8 cellular contexts compared by ENCODE assay signal in genomic region chr7:130894146-130895005, GRCh38.
DNase-seq lines count a peak whose midpoint lies in the region; FAIRE-seq and TF ChIP-seq lines count a peak whose summit lies in the region.

No MANE protein-coding gene starts in this region.

- FAIRE-seq in D721Med (lab: Jason Lieb, UNC) = no peak
- FAIRE-seq in small intestine (lab: Jason Lieb, UNC) = no peak

- no peaks in the 10 kb centered on the region for H3K27me3 Mint-ChIP-seq in activated T-helper 2 cell treated with anti-CD3 and anti-CD28 coated beads, Interferon-gamma antibody, Interleukin-2, Interleukin-4, amounts not matched to agents 10 μg/mL and 5 μg/mL and 100 μg/mL, durations not matched to agents 14 hours and 24 hours and 36 hours (ENCODE audit: low read depth)

- peak overlapping the region; percentile 38 for H3K4me3 Mint-ChIP-seq in activated T-helper 2 cell treated with anti-CD3 and anti-CD28 coated beads, Interferon-gamma antibody, Interleukin-2, Interleukin-4, amounts not matched to agents 10 μg/mL and 5 μg/mL and 100 μg/mL, durations not matched to agents 14 hours and 24 hours and 36 hours (ENCODE audit: low read depth)

- H3K27ac Mint-ChIP-seq in activated T-helper 2 cell treated with anti-CD3 and anti-CD28 coated beads, Interferon-gamma antibody, Interleukin-2, Interleukin-4, amounts not matched to agents 10 μg/mL and 5 μg/mL and 100 μg/mL, durations not matched to agents 14 hours and 24 hours and 36 hours = peak overlapping the region; percentile 86

- TF ChIP-seq EP300 in stomach (IDR thresholded peaks at IDR 0.05) = no peak

- H3K4me1 ChIP-seq in stomach (peaks cover 53 to 95% (median 80%) of the 10 kb centered on the region in 4 donors), small intestine (ENCODE audit: control insufficient read depth in 2 of 2, insufficient read depth in 1 of 2, low read depth in 1 of 2, low read length in 1 of 2) (peaks cover 4 to 5% of the 10 kb centered on the region in 2 donors)

- H3K9me3 ChIP-seq in stomach (no peaks in the 10 kb centered on the region), small intestine (ENCODE audit: control insufficient read depth, low read depth) (no peaks in the 10 kb centered on the region)

- no peaks in the 10 kb centered on the region for H3K9me3 Mint-ChIP-seq in activated T-helper 2 cell treated with anti-CD3 and anti-CD28 coated beads, Interferon-gamma antibody, Interleukin-2, Interleukin-4, amounts not matched to agents 10 μg/mL and 5 μg/mL and 100 μg/mL, durations not matched to agents 14 hours and 24 hours and 36 hours

- no peak for TF ChIP-seq POLR2A in stomach (IDR thresholded peaks at IDR 0.05)

- intact Hi-C loops in activated T-helper 2 cell treated with anti-CD3 and anti-CD28 coated beads, Interferon-gamma antibody, Interleukin-2, Interleukin-4, amounts not matched to agents 10 μg/mL and 5 μg/mL and 100 μg/mL, durations not matched to agents 14 hours and 24 hours and 36 hours (cut with micrococcal nuclease) = loop anchor here (10.0 kb wide), 1 partner anchor 610 kb away; no protein-coding TSS in a partner anchor
- intact Hi-C loops in stomach (cut with DNase I; ENCODE audit: low total_unique reads) = loop anchor here (10.0 kb wide), 1 partner anchor 150 kb away; no protein-coding TSS in a partner anchor

- peaks cover 85% of the 10 kb centered on the region for H3K36me3 Mint-ChIP-seq in activated T-helper 2 cell treated with anti-CD3 and anti-CD28 coated beads, Interferon-gamma antibody, Interleukin-2, Interleukin-4, amounts not matched to agents 10 μg/mL and 5 μg/mL and 100 μg/mL, durations not matched to agents 14 hours and 24 hours and 36 hours (ENCODE audit: low read depth)

- DNase-seq in stimulated activated CD4-positive, alpha-beta T cell treated with anti-CD3 and anti-CD28 coated beads, Interleukin-1b, Interleukin-23, amount 100 ng/mL, for 48 hours = peak; percentile 56
- DNase-seq in stimulated activated CD4-positive, alpha-beta T cell treated with anti-CD3 and anti-CD28 coated beads, Interleukin-4, amount 100 ng/mL, for 24 hours = no peak
- DNase-seq in activated T-helper 2 cell treated with anti-CD3 and anti-CD28 coated beads, Interferon-gamma antibody, Interleukin-2, Interleukin-4, amounts not matched to agents 10 μg/mL and 5 μg/mL and 100 μg/mL, durations not matched to agents 14 hours and 24 hours and 36 hours (ENCODE audit: low spot score) = no peak
- DNase-seq in hepatic stellate cell (ENCODE audit: low spot score) (peak; percentile 15), stomach (peak; percentile 73), D721Med (ENCODE audit: insufficient read length, low spot score) (no peak), NCI-H2081 treated with DMSO at 0.1 percent for 48 hours (lab: John Stamatoyannopoulos, UW) (no peak), small intestine (no peak)

- H3K4me1 Mint-ChIP-seq in activated T-helper 2 cell treated with anti-CD3 and anti-CD28 coated beads, Interferon-gamma antibody, Interleukin-2, Interleukin-4, amounts not matched to agents 10 μg/mL and 5 μg/mL and 100 μg/mL, durations not matched to agents 14 hours and 24 hours and 36 hours (ENCODE audit: low read depth) = peaks cover 61% of the 10 kb centered on the region

- no peak overlapping the region for H3K4me3 ChIP-seq in stomach
- no peak overlapping the region for H3K4me3 ChIP-seq in small intestine (ENCODE audit: low read depth in 1 of 2, low read length in 2 of 2)

- WGBS in stomach, 5 donors = 36 to 45% (median 43%) methylated on average over 13 to 14 of the region's 14 CpGs
- WGBS in small intestine, 3 donors = 21 to 51% (median 32%) methylated on average over 14 of the region's 14 CpGs

- H3K27me3 ChIP-seq in stomach = no peaks in the 10 kb centered on the region
- H3K27me3 ChIP-seq in small intestine (ENCODE audit: control insufficient read depth in 2 of 2, insufficient read depth in 2 of 2, low read length in 2 of 2) = no peaks in the 10 kb centered on the region

- no peak for TF ChIP-seq CTCF in stomach (IDR thresholded peaks at IDR 0.05)
- TF ChIP-seq CTCF in D721Med (IDR thresholded peaks at IDR 0.05; ENCODE audit: insufficient read depth, missing control alignments) = no peak

- H3K27ac ChIP-seq in stomach (peak overlapping the region; percentile 5 to 81 (median 78)), small intestine (ENCODE audit: low read depth in 1 of 2, low read length in 1 of 2) (peak overlapping the region in 1 of 2 donors; percentile 70)

- H3K36me3 ChIP-seq in stomach (peaks cover 3 to 63% (median 52%) of the 10 kb centered on the region in 4 donors), small intestine (ENCODE audit: control insufficient read depth in 2 of 2, insufficient read depth in 2 of 2, low read length in 2 of 2) (no peaks in the 10 kb centered on the region)

Comparison
In these comparisons a context has a peak if more than half of its experiments do, and no peak if none do; other contexts are left out.
1. DNase-seq: peak in stimulated activated CD4-positive, alpha-beta T cell treated with anti-CD3 and anti-CD28 coated beads, Interleukin-1b, Interleukin-23, amount 100 ng/mL, for 48 hours (single experiment), hepatic stellate cell (single experiment) and stomach (single experiment); none in stimulated activated CD4-positive, alpha-beta T cell treated with anti-CD3 and anti-CD28 coated beads, Interleukin-4, amount 100 ng/mL, for 24 hours (single experiment), activated T-helper 2 cell treated with anti-CD3 and anti-CD28 coated beads, Interferon-gamma antibody, Interleukin-2, Interleukin-4, amounts not matched to agents 10 μg/mL and 5 μg/mL and 100 μg/mL, durations not matched to agents 14 hours and 24 hours and 36 hours (single experiment), D721Med (single experiment), NCI-H2081 treated with DMSO at 0.1 percent for 48 hours (single experiment) and small intestine (single experiment).